Comparison of ENCODE assay signal across 28 cellular contexts in genomic region chr5:60743511-60744314, GRCh38.
"Had no signal": no experiment of that assay in that cellular context is flagged by ENCODE, and none has a peak within 500 bp of the region (broad histone marks: within the 10 kb centered on the region; RNA-seq: fewer than 3 reads in every experiment).

No MANE protein-coding gene starts in this region.

- H3K27ac Mint-ChIP-seq: dendritic cell treated with granulocyte-macrophage colony-stimulating factor and Interleukin-4, amounts not matched to agents 40 ng/mL and 50 ng/mL, for 4 days; effector memory CD8-positive, alpha-beta T cell; endodermal cell; immature natural killer cell; memory B cell had no signal

- H3K4me2 ChIP-seq: hepatocyte had no signal

- H3K36me3 Mint-ChIP-seq: immature natural killer cell, memory B cell had no signal

- H3K27ac ChIP-seq: colonic mucosa, epithelial cell of prostate, esophagus squamous epithelium, gastroesophageal sphincter, heart left ventricle, hepatocyte, left ventricle myocardium inferior, lower lobe of right lung had no signal

- H3K4me3 Mint-ChIP-seq: dendritic cell treated with granulocyte-macrophage colony-stimulating factor and Interleukin-4, amounts not matched to agents 40 ng/mL and 50 ng/mL, for 4 days; effector memory CD8-positive, alpha-beta T cell; endodermal cell; immature natural killer cell; memory B cell had no signal

- H3K4me1 ChIP-seq: colonic mucosa, esophagus squamous epithelium, gastroesophageal sphincter, heart left ventricle, left ventricle myocardium inferior, lower lobe of right lung had no signal

- H3K79me2 ChIP-seq: hepatocyte had no signal

- DNase-seq: colonic mucosa; cortex of kidney; effector CD8-positive, alpha-beta T cell; effector memory CD8-positive, alpha-beta T cell; endodermal cell; erythroblast; esophagus squamous epithelium; foreskin fibroblast; foreskin melanocyte; heart left ventricle; hypothalamus; immature natural killer cell; islet precursor cell; kidney; kidney glomerular epithelial cell; left colon; left ventricle myocardium inferior; lower lobe of right lung; mesendoderm; midbrain had no signal

- H3K9me3 ChIP-seq: colonic mucosa, lower lobe of right lung had no signal

- ATAC-seq: effector memory CD8-positive, alpha-beta T cell; esophagus mucosa; gastroesophageal sphincter; heart left ventricle; left colon; left lobe of liver; lower lobe of right lung had no signal

- H3K27me3 ChIP-seq: colonic mucosa, esophagus squamous epithelium, gastroesophageal sphincter, heart left ventricle, hepatocyte had no signal

- H3K27me3 Mint-ChIP-seq: dendritic cell treated with granulocyte-macrophage colony-stimulating factor and Interleukin-4, amounts not matched to agents 40 ng/mL and 50 ng/mL, for 4 days had no signal

- H3K4me3 ChIP-seq: colonic mucosa, esophagus squamous epithelium, gastroesophageal sphincter, heart left ventricle, hepatocyte, left ventricle myocardium inferior, lower lobe of right lung had no signal

- H3K4me1 Mint-ChIP-seq: immature natural killer cell, memory B cell had no signal

- H3K36me3 ChIP-seq: colonic mucosa, esophagus squamous epithelium, gastroesophageal sphincter, heart left ventricle, left ventricle myocardium inferior, lower lobe of right lung had no signal

- H2AFZ ChIP-seq: hepatocyte had no signal

- FAIRE-seq: endometrium, kidney had no signal
